In genomic region chr17:76046064-76046463, GRCh38 we compare ENCODE assay signal across 22 cellular contexts. TPM values are rescaled to one million over a fixed set of nuclear protein-coding genes. Genes with fewer than 3 reads are reported as not detected.
A peak's percentile ranks its signal among the peaks of the same experiment; 100 is the strongest.
DNase-seq lines count a peak whose midpoint lies in the region; FAIRE-seq and TF ChIP-seq lines count a peak whose summit lies in the region.
"Had no signal": no experiment of that assay in that cellular context is flagged by ENCODE, and none has a peak within 500 bp of the region (broad histone marks: within the 10 kb centered on the region; RNA-seq: fewer than 3 reads in every experiment).

No MANE protein-coding gene starts in this region.

- TF ChIP-seq CTCF in bronchial epithelial cell (IDR thresholded peaks at IDR 0.05; ENCODE audit: insufficient read depth, low read length, severe bottlenecking): no peak
- no peak for TF ChIP-seq CTCF in kidney (IDR thresholded peaks at IDR 0.05; ENCODE audit: borderline replicate concordance, extremely low read depth, insufficient read depth)

- intact Hi-C loops in kidney (cut with DNase I): no loop called here

- no peak overlapping the region for H3K9ac ChIP-seq in kidney (ENCODE audit: low read length in 2 of 2)
- H3K9ac ChIP-seq: GM23248 had no signal

- H3K9me3 ChIP-seq in esophagus (ENCODE audit: control insufficient read depth in 2 of 2, insufficient read depth in 1 of 2, low read depth in 1 of 2, low read length in 1 of 2): no peaks in the 10 kb centered on the region
- no peaks in the 10 kb centered on the region for H3K9me3 ChIP-seq in kidney (ENCODE audit: control insufficient read depth in 1 of 2, low read length in 2 of 2)
- H3K9me3 ChIP-seq: A549, BE2C had no signal

- H3K27me3 ChIP-seq in bronchial epithelial cell (ENCODE audit: control insufficient read depth, insufficient read depth, low read length): no peaks in the 10 kb centered on the region
- H3K27me3 ChIP-seq in esophagus (ENCODE audit: control insufficient read depth in 1 of 2, insufficient read depth in 2 of 2, low read length in 2 of 2): no peaks in the 10 kb centered on the region
- H3K27me3 ChIP-seq: BE2C had no signal

- FAIRE-seq in bronchial epithelial cell (lab: Jason Lieb, UNC) (no peak), kidney (lab: Jason Lieb, UNC) (no peak)
- FAIRE-seq: A549, D721Med, G401.6, GM12891 had no signal

- H3K4me3 ChIP-seq in bronchial epithelial cell (ENCODE audit: low read depth, low read length): no peak overlapping the region
- H3K4me3 ChIP-seq in esophagus (ENCODE audit: low read depth in 1 of 2, low read length in 2 of 2): no peak overlapping the region
- no peak overlapping the region for H3K4me3 ChIP-seq in kidney (ENCODE audit: low read length in 2 of 2)
- H3K4me3 ChIP-seq: A549, GM23248 had no signal

- H3K4me1 ChIP-seq in esophagus (ENCODE audit: control insufficient read depth in 2 of 2, insufficient read depth in 2 of 2, low read length in 1 of 2): peaks cover 2 to 6% of the 10 kb centered on the region in 2 donors
- H3K4me1 ChIP-seq in kidney (ENCODE audit: control insufficient read depth in 1 of 2, insufficient read depth in 1 of 2, low read depth in 1 of 2, low read length in 2 of 2): peaks cover 0 to 4% of the 10 kb centered on the region in 2 donors
- H3K4me1 ChIP-seq: A549, BE2C had no signal

- peaks cover 35% of the 10 kb centered on the region for H3K36me3 ChIP-seq in bronchial epithelial cell (ENCODE audit: control insufficient read depth, insufficient read depth, low read length)
- peaks cover 18 to 50% of the 10 kb centered on the region in 2 donors for H3K36me3 ChIP-seq in esophagus (ENCODE audit: control insufficient read depth in 2 of 2, insufficient read depth in 2 of 2, low read length in 1 of 2)
- H3K36me3 ChIP-seq in kidney (ENCODE audit: control insufficient read depth in 1 of 2, insufficient read depth in 2 of 2, low read length in 2 of 2): peaks cover 50 to 63% of the 10 kb centered on the region in 2 donors

- DNase-seq in bronchial epithelial cell (ENCODE audit: low read depth) (peak; percentile 84), kidney (peak; percentile 39), ureter (ENCODE audit: low spot score) (peak; percentile 83), NCI-H774 (lab: John Stamatoyannopoulos, UW) (no peak), SW480 (ENCODE audit: low spot score) (no peak)
- DNase-seq in activated CD4-positive, CD25-positive, alpha-beta regulatory T cell (lab: John Stamatoyannopoulos, UW): no peak
- DNase-seq: BE2C; CD4-positive, alpha-beta memory T cell; COR-L47; DMS153; DMS79 treated with DMSO at 0.1 percent for 48 hours; EL; GM23248; H7 had no signal

- H3K27ac ChIP-seq in esophagus (ENCODE audit: low read depth in 2 of 2, low read length in 1 of 2) (peak overlapping the region; percentile 80 to 83), kidney (ENCODE audit: low read depth in 2 of 2, low read length in 2 of 2) (no peak overlapping the region)
- H3K27ac ChIP-seq: A549, C4-2B, GM23248, HL-60 had no signal

- WGBS in esophagus, 2 donors: 66 to 72% methylated on average over 8 of the region's 8 CpGs

RNA-seq across cellular contexts. Expression of gene EVPL, which starts 19.0 kb away (rescaled TPM):
- total RNA-seq in bronchial epithelial cell (27.1 and 93.3 TPM in 2 replicates), kidney (23.5 TPM), ureter (84.2 TPM)
- polyA plus RNA-seq in esophagus (100 to 1,000 TPM; 229 to 425 TPM), kidney (ENCODE audit: insufficient read depth, low read depth, low replicate concordance) (11.1 TPM)
- total RNA-seq: CD4-positive, alpha-beta memory T cell; GM23248; H7 had no signal
- polyA plus RNA-seq: AG04450; CD4-positive, alpha-beta memory T cell; GM23248 had no signal

RNA-seq across cellular contexts. Expression of gene SRP68, which starts 26.3 kb away (rescaled TPM):
- total RNA-seq in bronchial epithelial cell: 42.9 and 54.8 TPM in 2 replicates
- polyA plus RNA-seq in esophagus: 10 to 100 TPM; 34.3 to 57.9 TPM
- total RNA-seq in kidney: 68.1 TPM
- 52.7 TPM for polyA plus RNA-seq in kidney (ENCODE audit: insufficient read depth, low read depth, low replicate concordance)
- 88.0 TPM for total RNA-seq in ureter

RNA-seq across cellular contexts. Expression of gene GALR2, which starts 28.5 kb away (rescaled TPM):
- total RNA-seq in bronchial epithelial cell: not detected in 2 replicates
- polyA plus RNA-seq in esophagus: under 1 TPM; 0.53 to 1.00 TPM
- not detected for total RNA-seq in kidney
- not detected for polyA plus RNA-seq in kidney (ENCODE audit: insufficient read depth, low read depth, low replicate concordance)
- not detected for total RNA-seq in ureter
- total RNA-seq: CD4-positive, alpha-beta memory T cell; GM23248 had no signal
- polyA plus RNA-seq: AG04450 had no signal

RNA-seq across cellular contexts. Expression of gene ZACN, which starts 32.9 kb away (rescaled TPM):
- not detected in 2 replicates for total RNA-seq in bronchial epithelial cell
- polyA plus RNA-seq in esophagus: 1 to 10 TPM; 1.2 to 2.3 TPM
- 0.22 TPM for total RNA-seq in kidney
- not detected for polyA plus RNA-seq in kidney (ENCODE audit: insufficient read depth, low read depth, low replicate concordance)
- total RNA-seq in ureter: not detected
- total RNA-seq: GM23248 had no signal
- polyA plus RNA-seq: AG04450 had no signal

RNA-seq across cellular contexts. Expression of gene CDK3, which starts 45.4 kb away (rescaled TPM):
- total RNA-seq in bronchial epithelial cell (0.64 and 1.3 TPM in 2 replicates), kidney (7.1 TPM), ureter (10.7 TPM)
- polyA plus RNA-seq in esophagus (10 to 100 TPM in 1 of 2 donors, 1 to 10 TPM in 1; 6.5 to 16.2 TPM), kidney (ENCODE audit: insufficient read depth, low read depth, low replicate concordance) (7.4 TPM)

Comparison
In these comparisons a context has a peak if more than half of its experiments do, and no peak if none do; other contexts are left out.
1. DNase-seq: peak in bronchial epithelial cell (single experiment), kidney (single experiment) and ureter (single experiment); none in NCI-H774 (single experiment), activated CD4-positive, CD25-positive, alpha-beta regulatory T cell (0 of 4) and SW480 (single experiment).
2. H3K27ac ChIP-seq: peak in esophagus (2 of 2); none in kidney (0 of 2).